14 cellular contexts compared by ENCODE assay signal in genomic region chr6:7939864-7940228, GRCh38. TPM values are rescaled to one million over a fixed set of nuclear protein-coding genes. Genes with fewer than 3 reads are reported as not detected.
DNase-seq lines count a peak whose midpoint lies in the region; ATAC-seq and TF ChIP-seq lines count a peak whose summit lies in the region.
"Had no signal": no experiment of that assay in that cellular context is flagged by ENCODE, and none has a peak within 500 bp of the region (broad histone marks: within the 10 kb centered on the region; RNA-seq: fewer than 3 reads in every experiment).

No MANE protein-coding gene starts in this region.

- 62 to 78% (median 64%) methylated on average over 5 of the region's 5 CpGs for WGBS in adrenal gland, 4 donors

- intact Hi-C loops in adrenal gland (cut with DNase I) = no loop called here

- no peak for TF ChIP-seq POLR2A in adrenal gland (IDR thresholded peaks at IDR 0.05)

- DNase-seq in AG10803 (ENCODE audit: low read depth) (peak; percentile 55), fibroblast of gingiva (ENCODE audit: low read depth) (peak; percentile 13), RKO (ENCODE audit: low spot score) (no peak), SIG-M5 treated with dmso at 0.1 percent for 504 hours (lab: John Stamatoyannopoulos, UW; ENCODE audit: unreplicated experiment) (no peak), adrenal gland (no peak)
- no peak for DNase-seq in activated CD8-positive, alpha-beta memory T cell treated with anti-CD3 and anti-CD28 coated beads for 24 hours
- DNase-seq: activated CD4-positive, CD25-positive, alpha-beta regulatory T cell; activated T-cell treated with anti-CD3 and anti-CD28 coated beads, Interleukin-2, amount 50 U/mL, for 72 hours; BE2C; mesendoderm; NCI-H226; upper lobe of left lung had no signal

- no peaks in the 10 kb centered on the region for H3K9me3 ChIP-seq in adrenal gland (replicated peaks in 1 of 3)
- H3K9me3 ChIP-seq: BE2C, upper lobe of left lung had no signal

- no peaks in the 10 kb centered on the region for H3K27me3 ChIP-seq in adrenal gland
- H3K27me3 ChIP-seq: BE2C, upper lobe of left lung had no signal

- H3K4me3 ChIP-seq in AG10803 (ENCODE audit: low read length) (peak overlapping the region; percentile 23), adrenal gland (no peak overlapping the region)
- H3K4me3 ChIP-seq: upper lobe of left lung had no signal

- no peaks in the 10 kb centered on the region for H3K4me1 ChIP-seq in adrenal gland (replicated peaks in 1 of 2)
- H3K4me1 ChIP-seq: BE2C, upper lobe of left lung had no signal

- H3K36me3 ChIP-seq in adrenal gland (replicated peaks in 1 of 2) = no peaks in the 10 kb centered on the region
- H3K36me3 ChIP-seq: BE2C, upper lobe of left lung had no signal

- peak; percentile 21 for ATAC-seq in GM18909 (IDR thresholded peaks at IDR 0.05; ENCODE audit: poor library complexity, unreplicated experiment)
- peak; percentile 31 for ATAC-seq in HG03196 (IDR thresholded peaks at IDR 0.05; ENCODE audit: unreplicated experiment)

- TF ChIP-seq CTCF in AG10803 (conservative IDR thresholded peaks at IDR 0.05; ENCODE audit: low read length) (peak; percentile 47), adrenal gland (IDR thresholded peaks at IDR 0.05) (no peak)

- no peak overlapping the region for H3K27ac ChIP-seq in adrenal gland
- H3K27ac ChIP-seq: upper lobe of left lung had no signal

RNA-seq across cellular contexts. Expression of gene TXNDC5, which starts 29.3 kb away (rescaled TPM):
- total RNA-seq in adrenal gland = 100 to 1,000 TPM in 6 of 8 donors, 10 to 100 TPM in 2; 94.0 to 192 (median 128) TPM
- polyA plus RNA-seq in adrenal gland = 100 to 1,000 TPM in 1 of 3 donors, 10 to 100 TPM in 2; 51.6 to 130 (median 55.5) TPM

Comparison
In these comparisons a context has a peak if more than half of its experiments do, and no peak if none do; other contexts are left out.
1. DNase-seq: peak in AG10803 (single experiment) and fibroblast of gingiva (single experiment); none in RKO (single experiment), activated CD8-positive, alpha-beta memory T cell treated with anti-CD3 and anti-CD28 coated beads for 24 hours (single experiment), SIG-M5 treated with dmso at 0.1 percent for 504 hours (single experiment) and adrenal gland (0 of 7).